Comparison of ENCODE assay signal across 16 cellular contexts in genomic region chr3:69408542-69408941, GRCh38. TPM values are rescaled to one million over a fixed set of nuclear protein-coding genes. Genes with fewer than 3 reads are reported as not detected.
A peak's percentile ranks its signal among the peaks of the same experiment; 100 is the strongest.
DNase-seq lines count a peak whose midpoint lies in the region; ATAC-seq and TF ChIP-seq lines count a peak whose summit lies in the region.
"Had no signal": no experiment of that assay in that cellular context is flagged by ENCODE, and none has a peak within 500 bp of the region (broad histone marks: within the 10 kb centered on the region; RNA-seq: fewer than 3 reads in every experiment).

No MANE protein-coding gene starts in this region.

- WGBS in right cardiac atrium, result 53% methylated on average over 5 of the region's 5 CpGs
- 55 to 66% methylated on average over 5 of the region's 5 CpGs for WGBS in heart right ventricle, 2 donors

- H3K36me3 ChIP-seq in heart right ventricle, result no peaks in the 10 kb centered on the region
- H3K36me3 ChIP-seq: HAP-1 had no signal

- no peaks in the 10 kb centered on the region for H3K9me3 Mint-ChIP-seq in activated T-helper 2 cell treated with anti-CD3 and anti-CD28 coated beads, Interferon-gamma antibody, Interleukin-2, Interleukin-4, amounts not matched to agents 10 μg/mL and 5 μg/mL and 100 μg/mL, durations not matched to agents 14 hours and 24 hours and 36 hours

- H3K4me3 ChIP-seq in right cardiac atrium (ENCODE audit: low read length) (no peak overlapping the region), heart right ventricle (no peak overlapping the region), dorsolateral prefrontal cortex (no peak overlapping the region)
- H3K4me3 ChIP-seq: GM23248, HAP-1 had no signal

- H3K27me3 ChIP-seq in right cardiac atrium (ENCODE audit: control insufficient read depth, insufficient read depth), result no peaks in the 10 kb centered on the region
- H3K27me3 ChIP-seq in heart right ventricle, result no peaks in the 10 kb centered on the region
- peaks cover 0 to 3% (median 0%) of the 10 kb centered on the region in 45 donors for H3K27me3 ChIP-seq in dorsolateral prefrontal cortex
- H3K27me3 ChIP-seq: BE2C had no signal

- ATAC-seq in right cardiac atrium (no peak), heart right ventricle (no peak)

- H3K4me1 ChIP-seq in right cardiac atrium (ENCODE audit: control insufficient read depth, insufficient read depth, low read length) (no peaks in the 10 kb centered on the region), heart right ventricle (peaks cover 0 to 46% (median 28%) of the 10 kb centered on the region in 9 donors)
- H3K4me1 ChIP-seq: BE2C, HAP-1 had no signal

- H3K27ac Mint-ChIP-seq in activated T-helper 2 cell treated with anti-CD3 and anti-CD28 coated beads, Interferon-gamma antibody, Interleukin-2, Interleukin-4, amounts not matched to agents 10 μg/mL and 5 μg/mL and 100 μg/mL, durations not matched to agents 14 hours and 24 hours and 36 hours, result no peak overlapping the region
- H3K27ac Mint-ChIP-seq: CD4-positive, CD25-positive, alpha-beta regulatory T cell; CD8-positive, alpha-beta memory T cell had no signal

- H3K27me3 Mint-ChIP-seq in activated T-helper 2 cell treated with anti-CD3 and anti-CD28 coated beads, Interferon-gamma antibody, Interleukin-2, Interleukin-4, amounts not matched to agents 10 μg/mL and 5 μg/mL and 100 μg/mL, durations not matched to agents 14 hours and 24 hours and 36 hours (ENCODE audit: low read depth), result peaks cover 18% of the 10 kb centered on the region

- H3K27ac ChIP-seq in right cardiac atrium (ENCODE audit: low read length) (no peak overlapping the region), heart right ventricle (peak overlapping the region in 3 of 10 donors; percentile 11 to 85 (median 15)), dorsolateral prefrontal cortex (peak overlapping the region in 49 of 59 donors; percentile 5 to 81 (median 62)), substantia nigra (ENCODE audit: low read depth, low read length, poor library complexity, severe bottlenecking) (peak overlapping the region; percentile 60)
- H3K27ac ChIP-seq: GM23248 had no signal

- DNase-seq in right cardiac atrium (peak; percentile 24 to 63 (median 59)), heart right ventricle (no peak), dorsolateral prefrontal cortex (no peak), substantia nigra (lab: John Stamatoyannopoulos, UW) (peak in 1 of 49 donors; percentile 17), NOMO-1 treated with DMSO at 0.1 percent for 48 hours (lab: John Stamatoyannopoulos, UW; ENCODE audit: unreplicated experiment) (no peak), DMS153 (lab: John Stamatoyannopoulos, UW) (no peak)
- no peak for DNase-seq in activated T-helper 2 cell treated with anti-CD3 and anti-CD28 coated beads, Interferon-gamma antibody, Interleukin-2, Interleukin-4, amounts not matched to agents 10 μg/mL and 5 μg/mL and 100 μg/mL, durations not matched to agents 14 hours and 24 hours and 36 hours (ENCODE audit: low spot score)
- DNase-seq: ACHN; BE2C; C1 segment of cervical spinal cord; CD4-positive, CD25-positive, alpha-beta regulatory T cell; CD8-positive, alpha-beta memory T cell; COR-L47; DMS 273 treated with DMSO at 0.1 percent for 48 hours; GM23248 had no signal

- no peaks in the 10 kb centered on the region for H3K9me3 ChIP-seq in right cardiac atrium (ENCODE audit: control insufficient read depth, low read length)
- H3K9me3 ChIP-seq in heart right ventricle, result peaks cover 0 to 10% (median 6%) of the 10 kb centered on the region in 11 donors
- H3K9me3 ChIP-seq: HAP-1 had no signal

- H3K36me3 Mint-ChIP-seq in activated T-helper 2 cell treated with anti-CD3 and anti-CD28 coated beads, Interferon-gamma antibody, Interleukin-2, Interleukin-4, amounts not matched to agents 10 μg/mL and 5 μg/mL and 100 μg/mL, durations not matched to agents 14 hours and 24 hours and 36 hours (ENCODE audit: low read depth), result no peaks in the 10 kb centered on the region
- H3K36me3 Mint-ChIP-seq: CD4-positive, CD25-positive, alpha-beta regulatory T cell; CD8-positive, alpha-beta memory T cell had no signal

- peaks cover 8% of the 10 kb centered on the region for H3K4me1 Mint-ChIP-seq in activated T-helper 2 cell treated with anti-CD3 and anti-CD28 coated beads, Interferon-gamma antibody, Interleukin-2, Interleukin-4, amounts not matched to agents 10 μg/mL and 5 μg/mL and 100 μg/mL, durations not matched to agents 14 hours and 24 hours and 36 hours (ENCODE audit: low read depth)

- no peak overlapping the region for H3K4me3 Mint-ChIP-seq in activated T-helper 2 cell treated with anti-CD3 and anti-CD28 coated beads, Interferon-gamma antibody, Interleukin-2, Interleukin-4, amounts not matched to agents 10 μg/mL and 5 μg/mL and 100 μg/mL, durations not matched to agents 14 hours and 24 hours and 36 hours (ENCODE audit: low read depth)
- H3K4me3 Mint-ChIP-seq: CD4-positive, CD25-positive, alpha-beta regulatory T cell; CD8-positive, alpha-beta memory T cell had no signal

- intact Hi-C loops in right cardiac atrium (cut with DNase I), result loop anchor here in 2 of 4 donors (10.0 kb wide), 1 partner anchor 84 kb away; no protein-coding TSS in a partner anchor
- intact Hi-C loops in heart right ventricle (cut with DNase I), result loop anchor here in 4 of 10 donors (5.0 to 10.0 kb wide), 2 partner anchors 81 to 84 kb away; no protein-coding TSS in a partner anchor
- intact Hi-C loops in dorsolateral prefrontal cortex (cut with DNase I), result loop anchor here in 1 of 2 donors (5.0 kb wide), 1 partner anchor 86 kb away; no protein-coding TSS in a partner anchor
- intact Hi-C loops in activated T-helper 2 cell treated with anti-CD3 and anti-CD28 coated beads, Interferon-gamma antibody, Interleukin-2, Interleukin-4, amounts not matched to agents 10 μg/mL and 5 μg/mL and 100 μg/mL, durations not matched to agents 14 hours and 24 hours and 36 hours (cut with micrococcal nuclease), result no loop called here

- TF ChIP-seq CTCF in heart right ventricle (IDR thresholded peaks at IDR 0.05), result no peak
- TF ChIP-seq CTCF in dorsolateral prefrontal cortex (IDR thresholded peaks at IDR 0.05 in 54 of 56, conservative IDR thresholded peaks at IDR 0.05 in 2 of 56; ENCODE audit: low read depth in 1 of 56, partially characterized antibody in 56 of 56), result no peak

RNA-seq across cellular contexts. Expression of gene FRMD4B, which starts 22.7 kb away (rescaled TPM):
- total RNA-seq in right cardiac atrium, result 10 to 100 TPM; 28.5 to 42.1 (median 31.2) TPM
- 8.8 TPM for polyA plus RNA-seq in right cardiac atrium
- total RNA-seq in heart right ventricle, result 10 to 100 TPM in 9 of 10 donors, 1 to 10 TPM in 1; 9.5 to 31.0 (median 17.7) TPM
- polyA plus RNA-seq in heart right ventricle, result 1 to 10 TPM; 4.1 to 7.8 TPM
- 100 to 1,000 TPM in 5 of 120 experiments, 10 to 100 TPM in 114, 1 to 10 TPM in 1; 9.0 to 172 (median 40.6) TPM for total RNA-seq in dorsolateral prefrontal cortex
- total RNA-seq in activated T-helper 2 cell treated with anti-CD3 and anti-CD28 coated beads, Interferon-gamma antibody, Interleukin-2, Interleukin-4, amounts not matched to agents 10 μg/mL and 5 μg/mL and 100 μg/mL, durations not matched to agents 14 hours and 24 hours and 36 hours, result 75.1 and 78.0 TPM in 2 replicates
- total RNA-seq: GM23248 had no signal
- polyA plus RNA-seq: GM23248 had no signal

Comparison
In these comparisons a context has a peak if more than half of its experiments do, and no peak if none do; other contexts are left out.
1. DNase-seq: peak in right cardiac atrium (3 of 3); none in heart right ventricle (0 of 2), dorsolateral prefrontal cortex (0 of 10), activated T-helper 2 cell treated with anti-CD3 and anti-CD28 coated beads, Interferon-gamma antibody, Interleukin-2, Interleukin-4, amounts not matched to agents 10 μg/mL and 5 μg/mL and 100 μg/mL, durations not matched to agents 14 hours and 24 hours and 36 hours (single experiment), NOMO-1 treated with DMSO at 0.1 percent for 48 hours (single experiment) and DMS153 (single experiment).